12 cellular contexts compared by ENCODE assay signal in genomic region chr2:190791983-190792575, GRCh38.
DNase-seq lines count a peak whose midpoint lies in the region; ATAC-seq, FAIRE-seq and TF ChIP-seq lines count a peak whose summit lies in the region.
"Had no signal": no experiment of that assay in that cellular context is flagged by ENCODE, and none has a peak within 500 bp of the region (broad histone marks: within the 10 kb centered on the region; RNA-seq: fewer than 3 reads in every experiment).

No MANE protein-coding gene starts in this region.

- dilution Hi-C loops in mammary epithelial cell (cut with HindIII; ENCODE audit: low sequenced_read_pairs) = loop anchor here (5.0 kb wide), 1 partner anchor 70 kb away; no protein-coding TSS in a partner anchor

- no peaks in the 10 kb centered on the region for H4K20me1 ChIP-seq in mammary epithelial cell (ENCODE audit: insufficient read depth, low read length)

- peaks cover 8% of the 10 kb centered on the region for H3K4me1 Mint-ChIP-seq in MCF 10A (ENCODE audit: insufficient read depth, unreplicated experiment)
- H3K4me1 Mint-ChIP-seq in activated T-helper 17 cell treated with anti-CD3 and anti-CD28 coated beads, Interleukin-2, amount 50 U/mL, for 72 hours = peaks cover 31% of the 10 kb centered on the region

- H3K4me2 ChIP-seq in mammary epithelial cell (ENCODE audit: insufficient read depth, low read depth, low read length) = peak overlapping the region; percentile 77

- no peaks in the 10 kb centered on the region for H3K36me3 ChIP-seq in mammary epithelial cell (ENCODE audit: insufficient read depth, low read length)
- H3K36me3 ChIP-seq in upper lobe of right lung = no peaks in the 10 kb centered on the region
- no peaks in the 10 kb centered on the region for H3K36me3 ChIP-seq in small intestine (ENCODE audit: control insufficient read depth in 2 of 2, insufficient read depth in 2 of 2, low read length in 2 of 2)

- BruUV-seq in mammary epithelial cell (replicated peaks; lab: Mats Ljungman, UMichigan) = no TSS peak
- BruUV-seq in MCF 10A (replicated peaks; lab: Mats Ljungman, UMichigan) = no TSS peak

- in situ Hi-C loops in mammary epithelial cell (cut with MboI; ENCODE audit: low sequenced_read_pairs in 2 of 2) = loop anchor here in 1 of 2 donors (10.0 kb wide), 1 partner anchor 407 kb away; no protein-coding TSS in a partner anchor

- intact Hi-C loops in mammary epithelial cell (cut with micrococcal nuclease) (no loop called here), MCF 10A (cut with micrococcal nuclease) (no loop called here), upper lobe of right lung (cut with DNase I) (no loop called here), left colon (cut with DNase I, micrococcal nuclease) (no loop called here)

- no peak overlapping the region for H3K27ac Mint-ChIP-seq in MCF 10A (ENCODE audit: low read depth, unreplicated experiment)
- H3K27ac Mint-ChIP-seq in activated T-helper 17 cell treated with anti-CD3 and anti-CD28 coated beads, Interleukin-2, amount 50 U/mL, for 72 hours = peak overlapping the region; percentile 56

- peak; percentile 15 for ATAC-seq in activated T-helper 17 cell treated with anti-CD3 and anti-CD28 coated beads, Interleukin-2, amount 50 U/mL, for 72 hours (replicated peaks)
- ATAC-seq in upper lobe of right lung = no peak
- no peak for ATAC-seq in left colon

- no peaks in the 10 kb centered on the region for H3K27me3 Mint-ChIP-seq in MCF 10A (ENCODE audit: insufficient read depth, unreplicated experiment)
- H3K27me3 Mint-ChIP-seq in activated T-helper 17 cell treated with anti-CD3 and anti-CD28 coated beads, Interleukin-2, amount 50 U/mL, for 72 hours = no peaks in the 10 kb centered on the region

- peaks cover 24% of the 10 kb centered on the region for H3K4me1 ChIP-seq in mammary epithelial cell (ENCODE audit: insufficient read depth, low read length)
- peaks cover 9% of the 10 kb centered on the region for H3K4me1 ChIP-seq in upper lobe of right lung
- peaks cover 0 to 2% of the 10 kb centered on the region in 2 donors for H3K4me1 ChIP-seq in small intestine (ENCODE audit: control insufficient read depth in 2 of 2, insufficient read depth in 1 of 2, low read depth in 1 of 2, low read length in 1 of 2)

- H3K79me2 ChIP-seq in mammary epithelial cell (ENCODE audit: insufficient read depth, low read length) = no peaks in the 10 kb centered on the region

- peak overlapping the region; percentile 37 for H3K27ac ChIP-seq in mammary epithelial cell (ENCODE audit: insufficient read depth, low read depth, low read length)
- peak overlapping the region; percentile 0 for H3K27ac ChIP-seq in upper lobe of right lung
- no peak overlapping the region for H3K27ac ChIP-seq in small intestine (ENCODE audit: low read depth in 1 of 2, low read length in 1 of 2)
- H3K27ac ChIP-seq: C4-2B had no signal

- POLR2A ChIA-PET in MCF 10A (lab: Yijun Ruan, JAX) = no interaction called here

- 0% methylated on average over 1 of the region's 1 CpG for WGBS in mammary epithelial cell (ENCODE audit: low coverage, missing lambda C conversion rate)
- 39 to 79% (median 43%) methylated on average over 1 of the region's 1 CpG for WGBS in small intestine, 3 donors

- H3K9me3 Mint-ChIP-seq in MCF 10A (ENCODE audit: unreplicated experiment) = no peaks in the 10 kb centered on the region
- H3K9me3 Mint-ChIP-seq in activated T-helper 17 cell treated with anti-CD3 and anti-CD28 coated beads, Interleukin-2, amount 50 U/mL, for 72 hours = no peaks in the 10 kb centered on the region

- DNase-seq in mammary epithelial cell = no peak
- DNase-seq in MCF 10A (ENCODE audit: unreplicated experiment) = no peak
- DNase-seq in lung microvascular endothelial cell (ENCODE audit: low read depth in 2 of 2) = peak; percentile 39 to 77
- no peak for DNase-seq in upper lobe of right lung
- no peak for DNase-seq in small intestine
- DNase-seq in left colon = no peak
- no peak for DNase-seq in NCI-H2196 treated with DMSO at 0.1 percent for 48 hours (lab: John Stamatoyannopoulos, UW; ENCODE audit: unreplicated experiment)
- DNase-seq: NCI-H526, SHP77 had no signal

- H2AFZ ChIP-seq in mammary epithelial cell (ENCODE audit: low read depth, low read length) = peak overlapping the region; percentile 68

- H3K9me3 ChIP-seq in mammary epithelial cell (replicated peaks; ENCODE audit: insufficient read depth, low read length) (no peaks in the 10 kb centered on the region), upper lobe of right lung (no peaks in the 10 kb centered on the region), small intestine (ENCODE audit: control insufficient read depth, low read depth) (no peaks in the 10 kb centered on the region)

- TF ChIP-seq CTCF in mammary epithelial cell (conservative IDR thresholded peaks at IDR 0.05 in 1 of 2, IDR thresholded peaks at IDR 0.05 in 1 of 2; ENCODE audit: extremely low read depth in 1 of 2, insufficient read depth in 1 of 2, low read depth in 1 of 2, low read length in 2 of 2) (no peak), MCF 10A (IDR thresholded peaks at IDR 0.05; ENCODE audit: unreplicated experiment) (no peak), upper lobe of right lung (IDR thresholded peaks at IDR 0.05) (no peak)

- H3K27me3 ChIP-seq in mammary epithelial cell (ENCODE audit: insufficient read depth, low read length) (no peaks in the 10 kb centered on the region), upper lobe of right lung (no peaks in the 10 kb centered on the region), small intestine (ENCODE audit: control insufficient read depth in 2 of 2, insufficient read depth in 2 of 2, low read length in 2 of 2) (no peaks in the 10 kb centered on the region)

- H3K36me3 Mint-ChIP-seq in MCF 10A (ENCODE audit: insufficient read depth, unreplicated experiment) = no peaks in the 10 kb centered on the region
- no peaks in the 10 kb centered on the region for H3K36me3 Mint-ChIP-seq in activated T-helper 17 cell treated with anti-CD3 and anti-CD28 coated beads, Interleukin-2, amount 50 U/mL, for 72 hours (ENCODE audit: low read depth)

- H3K4me3 ChIP-seq in mammary epithelial cell (replicated peaks in 1 of 3; ENCODE audit: insufficient read depth in 1 of 3, low read depth in 2 of 3, low read length in 3 of 3) (no peak overlapping the region), upper lobe of right lung (no peak overlapping the region), small intestine (ENCODE audit: low read depth in 1 of 2, low read length in 2 of 2) (no peak overlapping the region)

- no peak overlapping the region for H3K4me3 Mint-ChIP-seq in MCF 10A (ENCODE audit: unreplicated experiment)
- peak overlapping the region; percentile 71 for H3K4me3 Mint-ChIP-seq in activated T-helper 17 cell treated with anti-CD3 and anti-CD28 coated beads, Interleukin-2, amount 50 U/mL, for 72 hours

- no peak overlapping the region for H3K9ac ChIP-seq in mammary epithelial cell (ENCODE audit: insufficient read depth, low read length)

- FAIRE-seq in small intestine (lab: Jason Lieb, UNC) = no peak
- FAIRE-seq: colon had no signal

- CTCF ChIA-PET in mammary epithelial cell (lab: Charles Lee; ENCODE audit: low non-redundant PET) (no interaction called here), MCF 10A (lab: Yijun Ruan, JAX) (interaction anchor here (0.6 to 1.2 kb wide), 4 partner anchors 10 to 454 kb away, joined by 3 to 4 read pairs (median 4); no protein-coding TSS in a partner anchor)

Comparison
In these comparisons a context has a peak if more than half of its experiments do, and no peak if none do; other contexts are left out.
1. DNase-seq: peak in lung microvascular endothelial cell (2 of 2); none in mammary epithelial cell (single experiment), MCF 10A (single experiment), upper lobe of right lung (single experiment), small intestine (single experiment), left colon (0 of 2) and NCI-H2196 treated with DMSO at 0.1 percent for 48 hours (single experiment).
2. H3K27ac ChIP-seq: peak in mammary epithelial cell (single experiment) and upper lobe of right lung (single experiment); none in small intestine (0 of 2).